ENCODE assay signal across 2 cellular contexts in genomic region chr18:50428531-50429206, GRCh38.
TF ChIP-seq lines count a peak whose summit lies in the region.

No MANE protein-coding gene starts in this region.

TF ChIP-seq in HCT116, 20 proteins besides CTCF, POLR2A, EP300 and RAD21 (continued from another document):
- TF ChIP-seq ZNF274 (IDR thresholded peaks at IDR 0.05; ENCODE audit: low read depth, low read length) (no peak), SRF (IDR thresholded peaks at IDR 0.05; ENCODE audit: low read depth) (no peak), TCF7L2 (IDR thresholded peaks at IDR 0.05; ENCODE audit: borderline replicate concordance, extremely low read depth, insufficient read depth, insufficient read length) (no peak), ZBTB33 (IDR thresholded peaks at IDR 0.05; ENCODE audit: extremely low read depth, insufficient replicate concordance, low read length) (no peak), ELF1 (IDR thresholded peaks at IDR 0.05; ENCODE audit: borderline replicate concordance, low read depth) (no peak), FOSL1 (IDR thresholded peaks at IDR 0.05; ENCODE audit: low read depth) (no peak), POLR2AphosphoS5 (IDR thresholded peaks at IDR 0.05; ENCODE audit: low read depth, low read length) (no peak), YY1 (IDR thresholded peaks at IDR 0.05; ENCODE audit: extremely low read depth, insufficient replicate concordance, low read depth, low read length) (no peak), EGR1 (IDR thresholded peaks at IDR 0.05; ENCODE audit: low read depth) (no peak), MAX (IDR thresholded peaks at IDR 0.05) (no peak)

TF ChIP-seq in K562, 482 proteins besides CTCF, POLR2A, EP300 and RAD21 (continued from another document):
- TF ChIP-seq PHB2 (IDR thresholded peaks at IDR 0.05; ENCODE audit: low read depth) = no peak
- TF ChIP-seq MCM5 (IDR thresholded peaks at IDR 0.05; ENCODE audit: low read depth) = no peak
- no peak for TF ChIP-seq ZNF3 (CRISPR knock-in tag; IDR thresholded peaks at IDR 0.05)
